In genomic region chr10:21014141-21014540, GRCh38 we compare ENCODE assay signal across 25 cellular contexts.
"Had no signal": no experiment of that assay in that cellular context is flagged by ENCODE, and none has a peak within 500 bp of the region (broad histone marks: within the 10 kb centered on the region; RNA-seq: fewer than 3 reads in every experiment).

No MANE protein-coding gene starts in this region.

- DNase-seq: hippocampal formation; kidney glomerular epithelial cell; left cardiac atrium; mesendoderm; naive B cell; natural killer cell; nephron progenitor cell; occipital lobe; psoas muscle; sigmoid colon; small intestine; spleen; stimulated activated CD4-positive, alpha-beta T cell treated with anti-CD3 and anti-CD28 coated beads, Interleukin-4, amount 100 ng/mL, for 24 hours; stimulated activated naive CD4-positive, alpha-beta T cell; tibial artery; trophoblast cell; upper lobe of right lung had no signal

- H3K4me3 ChIP-seq: lung, neural progenitor cell, psoas muscle, sigmoid colon, spleen, suprapubic skin, thoracic aorta, tibial artery, upper lobe of right lung had no signal

- H3K27me3 ChIP-seq: neural progenitor cell, neutrophil, sigmoid colon, suprapubic skin, tibial artery, upper lobe of right lung had no signal

- ATAC-seq: left lobe of liver; natural killer cell; psoas muscle; stimulated activated effector memory CD8-positive, alpha-beta T cell treated with anti-CD3 and anti-CD28 coated beads, Interleukin-12 subunit alpha, Interleukin-12 subunit beta, amount 100 ng/mL, for 72 hours; upper lobe of right lung had no signal

- H3K9me3 ChIP-seq: neutrophil, psoas muscle, sigmoid colon, spleen, suprapubic skin, thoracic aorta, tibial artery, upper lobe of right lung had no signal

- H3K27ac ChIP-seq: neural progenitor cell, neutrophil, parathyroid adenoma, psoas muscle, sigmoid colon, spleen, suprapubic skin, thoracic aorta, tibial artery, upper lobe of right lung had no signal

- H3K4me1 ChIP-seq: neural progenitor cell, parathyroid adenoma, psoas muscle, sigmoid colon, spleen, suprapubic skin, tibial artery, upper lobe of right lung had no signal

- H3K36me3 ChIP-seq: neural progenitor cell, neutrophil, sigmoid colon, spleen, suprapubic skin, thoracic aorta, tibial artery, upper lobe of right lung had no signal
